8 cellular contexts compared by ENCODE assay signal in genomic region chr3:65483475-65483874, GRCh38.
DNase-seq lines count a peak whose midpoint lies in the region; ATAC-seq and TF ChIP-seq lines count a peak whose summit lies in the region.

No MANE protein-coding gene starts in this region.

- H3K27ac ChIP-seq in transverse colon = peak overlapping the region in 2 of 4 donors; percentile 6 to 28

- peaks cover 10 to 38% (median 28%) of the 10 kb centered on the region in 4 donors for H3K4me1 ChIP-seq in transverse colon

- H3K36me3 Mint-ChIP-seq in activated naive CD8-positive, alpha-beta T cell treated with anti-CD3 and anti-CD28 coated beads for 36 hours = no peaks in the 10 kb centered on the region

- H3K27me3 Mint-ChIP-seq in activated naive CD8-positive, alpha-beta T cell treated with anti-CD3 and anti-CD28 coated beads for 36 hours = peaks cover 3% of the 10 kb centered on the region

- H3K4me3 ChIP-seq in epithelial cell of esophagus (ENCODE audit: low read length) (no peak overlapping the region), lower leg skin (ENCODE audit: low read depth, poor library complexity, severe bottlenecking) (no peak overlapping the region), transverse colon (no peak overlapping the region)

- no peaks in the 10 kb centered on the region for H3K9me3 Mint-ChIP-seq in activated naive CD8-positive, alpha-beta T cell treated with anti-CD3 and anti-CD28 coated beads for 36 hours

- in situ Hi-C loops in transverse colon (cut with MboI; ENCODE audit: low pct_ligation_motif_present in 1 of 4, low pct_unique_long_range_greater_than_20kb in 1 of 4, low sequenced_read_pairs in 3 of 4) = no loop called here

- no peaks in the 10 kb centered on the region for H3K27me3 ChIP-seq in transverse colon

- intact Hi-C loops in lower leg skin (cut with DNase I; ENCODE audit: low total_unique reads) = no loop called here
- intact Hi-C loops in transverse colon (cut with DNase I; ENCODE audit: low total_unique reads) = no loop called here

- no peaks in the 10 kb centered on the region for H3K4me1 Mint-ChIP-seq in activated naive CD8-positive, alpha-beta T cell treated with anti-CD3 and anti-CD28 coated beads for 36 hours

- DNase-seq in NCI-H1417 (lab: John Stamatoyannopoulos, UW) (peak in 2 of 3 experiments; percentile 38 to 67), NCI-H1417 treated with DMSO at 0.1 percent for 48 hours (lab: John Stamatoyannopoulos, UW) (no peak), epithelial cell of esophagus (ENCODE audit: low read depth) (peak; percentile 89), lower leg skin (ENCODE audit: low spot score in 2 of 2) (peak; percentile 64 to 86), transverse colon (peak; percentile 50), SW 1271 (lab: John Stamatoyannopoulos, UW) (no peak)
- DNase-seq in activated naive CD8-positive, alpha-beta T cell treated with anti-CD3 and anti-CD28 coated beads for 36 hours = no peak

- no peak overlapping the region for H3K27ac Mint-ChIP-seq in activated naive CD8-positive, alpha-beta T cell treated with anti-CD3 and anti-CD28 coated beads for 36 hours

- no peaks in the 10 kb centered on the region for H3K36me3 ChIP-seq in transverse colon

- H3K9me3 ChIP-seq in transverse colon = no peaks in the 10 kb centered on the region

- TF ChIP-seq CTCF in epithelial cell of esophagus (IDR thresholded peaks at IDR 0.05; ENCODE audit: insufficient read depth, low read depth, low read length, missing control alignments) (no peak), lower leg skin (IDR thresholded peaks at IDR 0.05) (no peak), transverse colon (IDR thresholded peaks at IDR 0.05) (no peak)

- H3K4me3 Mint-ChIP-seq in activated naive CD8-positive, alpha-beta T cell treated with anti-CD3 and anti-CD28 coated beads for 36 hours = no peak overlapping the region

- no peak for TF ChIP-seq EP300 in transverse colon (IDR thresholded peaks at IDR 0.05; ENCODE audit: low read depth)

- no peak for ATAC-seq in HG02678 (IDR thresholded peaks at IDR 0.05; ENCODE audit: unreplicated experiment)

- 6 to 17% methylated on average over 6 of the region's 6 CpGs for WGBS in lower leg skin, 2 donors
- WGBS in transverse colon (ENCODE audit: low coverage in 1 of 2), 2 donors = 28 to 39% methylated on average over 2 to 6 of the region's 6 CpGs

- TF ChIP-seq POLR2A in lower leg skin (IDR thresholded peaks at IDR 0.05) (no peak), transverse colon (IDR thresholded peaks at IDR 0.05) (no peak)

Comparison
In these comparisons a context has a peak if more than half of its experiments do, and no peak if none do; other contexts are left out.
1. DNase-seq: peak in NCI-H1417 (2 of 3), epithelial cell of esophagus (single experiment), lower leg skin (2 of 2) and transverse colon (single experiment); none in NCI-H1417 treated with DMSO at 0.1 percent for 48 hours (single experiment), SW 1271 (0 of 2) and activated naive CD8-positive, alpha-beta T cell treated with anti-CD3 and anti-CD28 coated beads for 36 hours (single experiment).